In the genomic region with DNA sequence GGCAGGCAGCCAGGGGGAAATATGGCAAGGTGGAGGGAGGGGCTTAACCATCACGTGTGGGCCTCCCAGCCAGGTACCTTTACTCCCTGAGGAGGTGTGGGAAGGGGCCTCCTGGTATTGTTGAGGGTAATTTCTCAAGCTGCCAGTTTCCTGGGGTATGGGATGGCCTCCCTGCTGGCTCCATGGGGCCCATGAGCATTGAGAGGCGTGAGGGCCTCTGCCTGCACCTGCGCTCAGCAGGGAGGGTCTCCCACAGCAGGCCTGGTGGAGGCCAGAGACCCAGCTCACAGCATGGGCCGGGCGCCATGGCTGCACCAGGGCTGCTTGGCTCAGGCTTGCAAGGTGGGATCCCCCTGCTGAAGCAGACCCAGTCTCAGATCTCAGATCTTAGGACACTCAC, we compare ENCODE assay signal across 13 cellular contexts.
DNase-seq lines count a peak whose midpoint lies in the region; ATAC-seq and TF ChIP-seq lines count a peak whose summit lies in the region.
"Had no signal": no experiment of that assay in that cellular context is flagged by ENCODE, and none has a peak within 500 bp of the region (broad histone marks: within the 10 kb centered on the region; RNA-seq: fewer than 3 reads in every experiment).

No MANE protein-coding gene starts in this region.

- no peak for ATAC-seq in stimulated activated naive CD8-positive, alpha-beta T cell treated with anti-CD3 and anti-CD28 coated beads, Interleukin-15, amount 100 ng/mL, for 72 hours

- H3K4me1 Mint-ChIP-seq in chondrocyte (ENCODE audit: low read depth), result no peaks in the 10 kb centered on the region
- no peaks in the 10 kb centered on the region for H3K4me1 Mint-ChIP-seq in stimulated activated naive CD8-positive, alpha-beta T cell treated with anti-CD3 and anti-CD28 coated beads, Interleukin-15, amount 100 ng/mL, for 72 hours
- H3K4me1 Mint-ChIP-seq: CD8-positive, alpha-beta memory T cell had no signal

- no peak overlapping the region for H3K27ac ChIP-seq in HEK293 (ENCODE audit: extremely low read depth, low read depth, low read length)

- CTCF ChIA-PET in HEK293 (lab: Yijun Ruan, JAX), result no interaction called here

- H3K9me3 Mint-ChIP-seq in chondrocyte (ENCODE audit: low read depth), result no peaks in the 10 kb centered on the region
- no peaks in the 10 kb centered on the region for H3K9me3 Mint-ChIP-seq in stimulated activated naive CD8-positive, alpha-beta T cell treated with anti-CD3 and anti-CD28 coated beads, Interleukin-15, amount 100 ng/mL, for 72 hours
- H3K9me3 Mint-ChIP-seq: CD8-positive, alpha-beta memory T cell; H9 had no signal

- H3K36me3 ChIP-seq in HEK293 (ENCODE audit: control insufficient read depth in 2 of 2, insufficient read depth in 1 of 2, low read length in 2 of 2), result no peaks in the 10 kb centered on the region
- H3K36me3 ChIP-seq: BE2C had no signal

- H3K27me3 Mint-ChIP-seq in chondrocyte (ENCODE audit: low read depth), result peaks cover 19% of the 10 kb centered on the region
- no peaks in the 10 kb centered on the region for H3K27me3 Mint-ChIP-seq in stimulated activated naive CD8-positive, alpha-beta T cell treated with anti-CD3 and anti-CD28 coated beads, Interleukin-15, amount 100 ng/mL, for 72 hours

- H3K36me3 Mint-ChIP-seq in chondrocyte (ENCODE audit: low read depth), result no peaks in the 10 kb centered on the region
- H3K36me3 Mint-ChIP-seq: CD4-positive, CD25-positive, alpha-beta regulatory T cell had no signal

- no peaks in the 10 kb centered on the region for H3K9me3 ChIP-seq in HEK293 (ENCODE audit: control insufficient read depth, insufficient read depth, low read depth, low read length)
- H3K9me3 ChIP-seq: BE2C, Caco-2 had no signal

- DNase-seq in NCI-H146 (lab: John Stamatoyannopoulos, UW), result peak; percentile 95
- DNase-seq in NCI-H69 (lab: John Stamatoyannopoulos, UW), result peak; percentile 91
- DNase-seq in chondrocyte (ENCODE audit: low spot score), result no peak
- no peak for DNase-seq in stimulated activated naive CD8-positive, alpha-beta T cell treated with anti-CD3 and anti-CD28 coated beads, Interleukin-15, amount 100 ng/mL, for 72 hours
- no peak for DNase-seq in NCI-H2107 (lab: John Stamatoyannopoulos, UW)
- DNase-seq: ACHN; BE2C; C1 segment of cervical spinal cord; Caco-2; CD4-positive, CD25-positive, alpha-beta regulatory T cell; CD8-positive, alpha-beta memory T cell; H9 had no signal

- H3K4me3 ChIP-seq in HEK293 (ENCODE audit: low read depth, low read length), result no peak overlapping the region

- TF ChIP-seq CTCF in HEK293 (tag by site-specific recombination; IDR thresholded peaks at IDR 0.05) (no peak), chondrocyte (IDR thresholded peaks at IDR 0.05) (no peak)

- no peak overlapping the region for H3K27ac Mint-ChIP-seq in chondrocyte (ENCODE audit: unreplicated experiment)
- H3K27ac Mint-ChIP-seq in stimulated activated naive CD8-positive, alpha-beta T cell treated with anti-CD3 and anti-CD28 coated beads, Interleukin-15, amount 100 ng/mL, for 72 hours, result no peak overlapping the region

- POLR2A ChIA-PET in HEK293 (lab: Yijun Ruan, JAX), result no interaction called here

- H3K4me3 Mint-ChIP-seq in chondrocyte (ENCODE audit: unreplicated experiment), result no peak overlapping the region
- H3K4me3 Mint-ChIP-seq in stimulated activated naive CD8-positive, alpha-beta T cell treated with anti-CD3 and anti-CD28 coated beads, Interleukin-15, amount 100 ng/mL, for 72 hours, result no peak overlapping the region
- H3K4me3 Mint-ChIP-seq: CD4-positive, CD25-positive, alpha-beta regulatory T cell; CD8-positive, alpha-beta memory T cell; H9 had no signal

- no peaks in the 10 kb centered on the region for H3K4me1 ChIP-seq in HEK293 (ENCODE audit: control insufficient read depth, insufficient read depth, low read length)
- H3K4me1 ChIP-seq: BE2C, Caco-2 had no signal

TF ChIP-seq in HEK293, 187 proteins besides CTCF, POLR2A, EP300 and RAD21:
- TF ChIP-seq GLIS2 (tag by site-specific recombination; IDR thresholded peaks at IDR 0.05) (peak; percentile 40; the same call in 1 of the 2 replicates), GLIS1 (tag by site-specific recombination; IDR thresholded peaks at IDR 0.05) (peak; percentile 75), ZIC2 (tag by site-specific recombination; IDR thresholded peaks at IDR 0.05) (peak; percentile 100)
- TF ChIP-seq, protein P1, sequence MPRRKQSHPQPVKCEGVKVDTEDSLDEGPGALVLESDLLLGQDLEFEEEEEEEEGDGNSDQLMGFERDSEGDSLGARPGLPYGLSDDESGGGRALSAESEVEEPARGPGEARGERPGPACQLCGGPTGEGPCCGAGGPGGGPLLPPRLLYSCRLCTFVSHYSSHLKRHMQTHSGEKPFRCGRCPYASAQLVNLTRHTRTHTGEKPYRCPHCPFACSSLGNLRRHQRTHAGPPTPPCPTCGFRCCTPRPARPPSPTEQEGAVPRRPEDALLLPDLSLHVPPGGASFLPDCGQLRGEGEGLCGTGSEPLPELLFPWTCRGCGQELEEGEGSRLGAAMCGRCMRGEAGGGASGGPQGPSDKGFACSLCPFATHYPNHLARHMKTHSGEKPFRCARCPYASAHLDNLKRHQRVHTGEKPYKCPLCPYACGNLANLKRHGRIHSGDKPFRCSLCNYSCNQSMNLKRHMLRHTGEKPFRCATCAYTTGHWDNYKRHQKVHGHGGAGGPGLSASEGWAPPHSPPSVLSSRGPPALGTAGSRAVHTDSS (tag by site-specific recombination; IDR thresholded peaks at IDR 0.05), result no peak

Comparison
In these comparisons a context has a peak if more than half of its experiments do, and no peak if none do; other contexts are left out.
1. DNase-seq: peak in NCI-H146 (single experiment) and NCI-H69 (single experiment); none in chondrocyte (single experiment), stimulated activated naive CD8-positive, alpha-beta T cell treated with anti-CD3 and anti-CD28 coated beads, Interleukin-15, amount 100 ng/mL, for 72 hours (0 of 2) and NCI-H2107 (single experiment).